25 cellular contexts compared by ENCODE assay signal in the genomic region with DNA sequence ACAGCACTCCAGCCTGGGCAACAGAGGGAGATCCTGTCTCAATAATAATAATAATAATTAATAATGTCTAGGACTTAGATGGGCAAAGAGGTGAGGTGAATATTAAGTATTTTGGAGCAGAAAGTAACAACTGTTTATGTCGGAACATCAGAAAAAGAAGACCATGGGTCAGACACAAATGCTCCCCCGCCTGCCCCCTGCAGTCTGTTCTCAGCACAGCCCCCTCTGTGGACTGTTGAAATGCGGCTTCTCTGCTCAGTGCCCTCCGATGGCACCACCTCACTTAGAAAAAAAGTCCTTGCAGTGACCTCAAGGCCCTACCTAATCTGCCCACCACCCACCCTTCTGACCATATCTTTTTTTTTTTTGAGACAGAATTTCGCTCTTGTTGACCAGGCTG. TPM values are rescaled to one million over a fixed set of nuclear protein-coding genes. Genes with fewer than 3 reads are reported as not detected.
DNase-seq lines count a peak whose midpoint lies in the region; ATAC-seq and TF ChIP-seq lines count a peak whose summit lies in the region.
"Had no signal": no experiment of that assay in that cellular context is flagged by ENCODE, and none has a peak within 500 bp of the region (broad histone marks: within the 10 kb centered on the region; RNA-seq: fewer than 3 reads in every experiment).

No MANE protein-coding gene starts in this region.

- no peak overlapping the region for H2AFZ ChIP-seq in GM23338
- no peak overlapping the region for H2AFZ ChIP-seq in neural progenitor cell (replicated peaks)

- H3K27me3 Mint-ChIP-seq in GM23338 (ENCODE audit: insufficient read depth, low read depth, poor library complexity) (peaks cover 16% of the 10 kb centered on the region), WTC11 (ENCODE audit: low read depth) (peaks cover 29% of the 10 kb centered on the region), neural progenitor cell (ENCODE audit: insufficient read depth, low read depth) (peaks cover 27% of the 10 kb centered on the region)

- H3K4me1 Mint-ChIP-seq in GM23338 (peaks cover 3% of the 10 kb centered on the region; the same call in 1 of the 3 replicates), WTC11 (peaks cover 5% of the 10 kb centered on the region), neural progenitor cell (peaks cover 3% of the 10 kb centered on the region)

- H3K79me2 ChIP-seq in GM23338 (replicated peaks; ENCODE audit: insufficient read depth) (no peaks in the 10 kb centered on the region), neural progenitor cell (ENCODE audit: low read depth) (no peaks in the 10 kb centered on the region)

- H3K27ac Mint-ChIP-seq in GM23338 = no peak overlapping the region
- no peak overlapping the region for H3K27ac Mint-ChIP-seq in WTC11
- no peak overlapping the region for H3K27ac Mint-ChIP-seq in neural progenitor cell
- H3K27ac Mint-ChIP-seq: CD4-positive, alpha-beta T cell had no signal

- CTCF ChIA-PET in WTC11 (lab: Charles Lee) = interaction anchor here (1.2 kb wide), 1 partner anchor 31 kb away, joined by 3 read pairs; no protein-coding TSS in a partner anchor

- H3K36me3 Mint-ChIP-seq in GM23338 (ENCODE audit: low read depth) (peaks cover 6% of the 10 kb centered on the region; the same call in 2 of the 3 replicates), WTC11 (0 out of 2 replicates have a peak, but pooled peaks cover 3% of the 10 kb centered on the region), neural progenitor cell (no peaks in the 10 kb centered on the region)

- H3K27me3 ChIP-seq in GM23338 (ENCODE audit: insufficient read depth) (peaks cover 30% of the 10 kb centered on the region), neural progenitor cell (peaks cover 37% of the 10 kb centered on the region)

- H3K36me3 ChIP-seq in GM23338 (ENCODE audit: insufficient read depth) = no peaks in the 10 kb centered on the region
- no peaks in the 10 kb centered on the region for H3K36me3 ChIP-seq in neural progenitor cell

- 0 out of 2 replicates have a peak, but pooled peaks have one; percentile 3 for TF ChIP-seq CTCF in 22Rv1 (IDR thresholded peaks at IDR 0.05)
- peak; percentile 37 to 40 for TF ChIP-seq CTCF in GM23338 (conservative IDR thresholded peaks at IDR 0.05; ENCODE audit: low read depth in 2 of 2)
- TF ChIP-seq CTCF in WTC11 (IDR thresholded peaks at IDR 0.05) = no peak
- peak; percentile 27 for TF ChIP-seq CTCF in neural progenitor cell (IDR thresholded peaks at IDR 0.05)

- H3K4me3 ChIP-seq in GM23338 = no peak overlapping the region
- H3K4me3 ChIP-seq in neural progenitor cell = no peak overlapping the region

- H3K9ac ChIP-seq in neural progenitor cell = no peak overlapping the region

- POLR2A ChIA-PET in WTC11 (lab: Charles Lee) = no interaction called here

- no peaks in the 10 kb centered on the region for H4K20me1 ChIP-seq in GM23338 (replicated peaks; ENCODE audit: insufficient read depth)
- H4K20me1 ChIP-seq in neural progenitor cell (ENCODE audit: low read depth) = no peaks in the 10 kb centered on the region

- H3K9me3 ChIP-seq in neural progenitor cell (ENCODE audit: low read depth) = no peaks in the 10 kb centered on the region
- H3K9me3 ChIP-seq: Caco-2 had no signal

- H3K4me3 Mint-ChIP-seq in GM23338 = no peak overlapping the region
- no peak overlapping the region for H3K4me3 Mint-ChIP-seq in WTC11
- no peak overlapping the region for H3K4me3 Mint-ChIP-seq in neural progenitor cell
- H3K4me3 Mint-ChIP-seq: CD4-positive, alpha-beta T cell had no signal

- H3K27ac ChIP-seq in 22Rv1 (no peak overlapping the region), GM23338 (ENCODE audit: low read depth) (no peak overlapping the region), neural progenitor cell (no peak overlapping the region)

- in situ Hi-C loops in KBM-7 (cut with MboI; ENCODE audit: low pct_unique_long_range_greater_than_20kb, low sequenced_read_pairs) = no loop called here

- H3K4me1 ChIP-seq in GM23338 (ENCODE audit: insufficient read depth) = peaks cover 3% of the 10 kb centered on the region; the same call in 1 of the 2 replicates
- H3K4me1 ChIP-seq in neural progenitor cell = no peaks in the 10 kb centered on the region
- H3K4me1 ChIP-seq: Caco-2 had no signal

- H3K9me2 ChIP-seq in GM23338 (ENCODE audit: insufficient read depth) = 0 out of 2 replicates have a peak, but pooled peaks cover 5% of the 10 kb centered on the region

- peak; percentile 16; the same call in 1 of the 3 replicates for ATAC-seq in GM23338
- no peak; the same call in 1 of the 2 replicates for ATAC-seq in WTC11
- ATAC-seq in GM18498 (IDR thresholded peaks at IDR 0.05; ENCODE audit: unreplicated experiment) = no peak
- no peak for ATAC-seq in left ventricle myocardium superior
- ATAC-seq: PC-3 had no signal

- peaks cover 7% of the 10 kb centered on the region; the same call in 2 of the 3 replicates for H3K9me3 Mint-ChIP-seq in GM23338
- H3K9me3 Mint-ChIP-seq in WTC11 = peaks cover 10% of the 10 kb centered on the region
- peaks cover 3% of the 10 kb centered on the region for H3K9me3 Mint-ChIP-seq in neural progenitor cell
- H3K9me3 Mint-ChIP-seq: CD4-positive, alpha-beta T cell had no signal

- DNase-seq in GM23338 (ENCODE audit: low spot score) = peak; percentile 50
- peak; percentile 35 for DNase-seq in WTC11 (ENCODE audit: low spot score)
- DNase-seq in neural progenitor cell (ENCODE audit: low spot score) = no peak
- no peak for DNase-seq in KBM-7
- no peak for DNase-seq in activated effector memory CD4-positive, alpha-beta T cell treated with anti-CD3 and anti-CD28 coated beads, Interleukin-2, amount 50 U/mL, for 16 hours
- no peak for DNase-seq in left ventricle myocardium superior
- DNase-seq: Caco-2; CD4-positive, alpha-beta T cell; DMS 273 treated with DMSO at 0.1 percent for 48 hours; DMS79 treated with DMSO at 0.1 percent for 48 hours; NCI-H1105; NCI-H2029 treated with DMSO at 0.1 percent for 48 hours; NCI-H226; NCI-H510A treated with DMSO at 0.1 percent for 48 hours; NCI-H82; PC-3; Right ventricle myocardium superior had no signal

- 0 out of 2 replicates have a peak, but pooled peaks cover 8% of the 10 kb centered on the region for H3F3A ChIP-seq in GM23338 (replicated peaks; ENCODE audit: low read depth)
- H3F3A ChIP-seq in neural progenitor cell (ENCODE audit: low read depth) = peaks cover 10% of the 10 kb centered on the region

- intact Hi-C loops in left ventricle myocardium superior (cut with micrococcal nuclease) = no loop called here

- H3K4me2 ChIP-seq in GM23338 = no peak overlapping the region
- H3K4me2 ChIP-seq in neural progenitor cell = no peak overlapping the region

TF ChIP-seq in GM23338, 12 proteins besides CTCF, POLR2A, EP300 and RAD21 (continues in another document):
- TF ChIP-seq, protein P1, sequence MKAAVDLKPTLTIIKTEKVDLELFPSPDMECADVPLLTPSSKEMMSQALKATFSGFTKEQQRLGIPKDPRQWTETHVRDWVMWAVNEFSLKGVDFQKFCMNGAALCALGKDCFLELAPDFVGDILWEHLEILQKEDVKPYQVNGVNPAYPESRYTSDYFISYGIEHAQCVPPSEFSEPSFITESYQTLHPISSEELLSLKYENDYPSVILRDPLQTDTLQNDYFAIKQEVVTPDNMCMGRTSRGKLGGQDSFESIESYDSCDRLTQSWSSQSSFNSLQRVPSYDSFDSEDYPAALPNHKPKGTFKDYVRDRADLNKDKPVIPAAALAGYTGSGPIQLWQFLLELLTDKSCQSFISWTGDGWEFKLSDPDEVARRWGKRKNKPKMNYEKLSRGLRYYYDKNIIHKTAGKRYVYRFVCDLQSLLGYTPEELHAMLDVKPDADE (IDR thresholded peaks at IDR 0.05) = no peak
- TF ChIP-seq EZH2phosphoT487 (IDR thresholded peaks at IDR 0.05; ENCODE audit: unreplicated experiment) (no peak), JUNB (IDR thresholded peaks at IDR 0.05; ENCODE audit: unreplicated experiment) (no peak), STAT1 (IDR thresholded peaks at IDR 0.05; ENCODE audit: unreplicated experiment) (no peak), ZNF114 (CRISPR knock-in tag; IDR thresholded peaks at IDR 0.05) (no peak)

TF ChIP-seq in WTC11, 78 proteins besides CTCF, POLR2A, EP300 and RAD21 (continues in another document):
- no peak for TF ChIP-seq TCF7 (CRISPR knock-in tag; IDR thresholded peaks at IDR 0.05; ENCODE audit: low read depth)
- no peak for TF ChIP-seq ZNF317 (CRISPR knock-in tag; IDR thresholded peaks at IDR 0.05; ENCODE audit: borderline replicate concordance, low read depth)
- no peak for TF ChIP-seq GTF2I (CRISPR knock-in tag; conservative IDR thresholded peaks at IDR 0.05)
- TF ChIP-seq SOX15 (CRISPR knock-in tag; IDR thresholded peaks at IDR 0.05) = no peak

RNA-seq across cellular contexts. Expression of a gene that starts 5.2 kb away (rescaled TPM):
- 0.19 and 1.2 TPM in 2 replicates for total RNA-seq in GM23338 (2014; rRNA removed; shearing (Covaris generic))
- 0.47 and 0.78 TPM in 2 replicates for polyA plus RNA-seq in GM23338 (2016; fragmentation: Nextera tagmentation; extraction: Ambion mirVana)
- total RNA-seq in WTC11 (2021) (0.68 to 1.4 TPM (median 1.2 TPM) in 3 replicates), neural progenitor cell (ENCODE audit: low replicate concordance) (0.09 and 0.11 TPM in 2 replicates), left ventricle myocardium superior (0.15 TPM)
- total RNA-seq: A172, PC-3, Right ventricle myocardium superior, SK-MEL-5 had no signal

RNA-seq across cellular contexts. Expression of a gene that starts 50.0 kb away (rescaled TPM):
- total RNA-seq in GM23338 (2014; rRNA removed; shearing (Covaris generic)) = 0.14 TPM in 1 of 2 replicates, not detected in the other
- not detected in 2 replicates for polyA plus RNA-seq in GM23338 (2016; fragmentation: Nextera tagmentation; extraction: Ambion mirVana)
- total RNA-seq in WTC11 (2021) = 0.15 TPM in 1 of 3 replicates, not detected in the others
- not detected in 2 replicates for total RNA-seq in neural progenitor cell (ENCODE audit: low replicate concordance)
- total RNA-seq in left ventricle myocardium superior = 0.15 TPM
- total RNA-seq: A172, Caco-2, H4, PC-3, SK-MEL-5 had no signal
- polyA plus RNA-seq: BJ had no signal

RNA-seq across cellular contexts. Expression of a gene that starts 50.2 kb away (rescaled TPM):
- 25.0 and 35.1 TPM in 2 replicates for total RNA-seq in GM23338 (2014; rRNA removed; shearing (Covaris generic))
- 7.1 and 7.4 TPM in 2 replicates for polyA plus RNA-seq in GM23338 (2016; fragmentation: Nextera tagmentation; extraction: Ambion mirVana)
- total RNA-seq in WTC11 (2021) (25.1 to 27.5 TPM (median 26.7 TPM) in 3 replicates), neural progenitor cell (ENCODE audit: low replicate concordance) (37.7 and 41.3 TPM in 2 replicates), left ventricle myocardium superior (21.9 TPM)

RNA-seq across cellular contexts. Expression of a gene that starts 55.9 kb away (rescaled TPM):
- not detected in 2 replicates for total RNA-seq in GM23338 (2014; rRNA removed; shearing (Covaris generic))
- not detected in 2 replicates for polyA plus RNA-seq in GM23338 (2016; fragmentation: Nextera tagmentation; extraction: Ambion mirVana)
- total RNA-seq in WTC11 (2021) = 0.05 TPM in 1 of 3 replicates, not detected in the others
- not detected in 2 replicates for total RNA-seq in neural progenitor cell (ENCODE audit: low replicate concordance)
- total RNA-seq in left ventricle myocardium superior = not detected
- total RNA-seq: A172; CD4-positive, alpha-beta T cell; H4; PC-3; Right ventricle myocardium superior; RPMI7951; SK-MEL-5; T-helper 1 cell treated with Interleukin-12 subunit alpha and Interleukin-12 subunit beta and Interleukin-4 antibody, amounts not matched to agents 30 ng/mL and 1 ng/mL, for 36 hours had no signal
- polyA plus RNA-seq: BJ had no signal

Comparison
In these comparisons a context has a peak if more than half of its experiments do, and no peak if none do; other contexts are left out.
1. DNase-seq: peak in GM23338 (single experiment) and WTC11 (single experiment); none in neural progenitor cell (single experiment), KBM-7 (single experiment), activated effector memory CD4-positive, alpha-beta T cell treated with anti-CD3 and anti-CD28 coated beads, Interleukin-2, amount 50 U/mL, for 16 hours (single experiment) and left ventricle myocardium superior (single experiment).